ENCODE assay signal across 8 cellular contexts in the genomic region with DNA sequence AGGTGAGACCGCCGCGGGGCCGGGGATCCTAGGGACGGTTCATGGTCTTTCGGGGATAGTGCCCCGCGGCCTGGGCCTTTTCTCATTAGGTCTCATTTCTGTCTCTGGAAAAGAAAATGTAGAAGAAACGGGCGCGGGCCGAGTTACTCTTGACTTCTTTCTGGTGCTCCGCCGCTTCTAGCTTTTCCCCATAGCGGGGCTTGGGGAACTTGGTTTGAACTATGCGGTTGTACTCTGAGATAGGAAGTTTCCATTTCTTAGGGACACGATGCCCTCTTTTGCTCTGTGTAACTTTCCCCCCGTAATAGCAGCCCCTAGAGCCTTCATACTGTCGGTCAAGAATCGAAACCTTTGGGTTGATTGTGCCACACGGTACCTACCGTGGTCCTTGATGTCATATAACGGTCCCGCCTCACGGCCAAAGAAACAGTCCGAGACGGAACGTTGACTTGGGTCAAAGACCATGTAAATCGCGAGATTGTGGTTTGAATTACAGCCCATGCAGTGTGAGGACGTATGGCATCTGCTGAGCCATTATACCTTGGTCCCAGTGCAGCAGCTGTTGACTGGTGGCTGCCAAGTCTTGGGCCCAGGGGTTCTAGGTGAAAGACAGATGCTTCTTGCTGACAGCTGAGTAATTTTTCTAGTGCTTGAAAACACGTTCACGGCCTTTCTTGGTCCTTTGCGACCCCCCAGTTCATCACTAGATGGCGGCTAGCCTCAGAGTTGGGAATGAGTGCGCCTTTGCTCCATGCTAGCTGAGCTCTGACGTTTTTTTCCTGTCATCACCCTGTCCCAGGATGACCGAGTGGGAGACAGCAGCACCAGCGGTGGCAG. TPM values are rescaled to one million over a fixed set of nuclear protein-coding genes. Genes with fewer than 3 reads are reported as not detected.
DNase-seq lines count a peak whose midpoint lies in the region; ATAC-seq and TF ChIP-seq lines count a peak whose summit lies in the region.

No MANE protein-coding gene starts in this region.

- H3K9ac ChIP-seq in Loucy (ENCODE audit: low read depth, low read length, poor library complexity, severe bottlenecking): peak overlapping the region; percentile 81

- H3K4me1 Mint-ChIP-seq in chondrocyte (ENCODE audit: low read depth) (peaks cover 33% of the 10 kb centered on the region), naive B cell (peaks cover 13 to 53% (median 33%) of the 10 kb centered on the region in 3 donors)

- H3K36me3 Mint-ChIP-seq in chondrocyte (ENCODE audit: low read depth): peaks cover 14% of the 10 kb centered on the region
- H3K36me3 Mint-ChIP-seq in naive B cell: peaks cover 0 to 6% of the 10 kb centered on the region in 2 donors

- DNase-seq in DMS 273 treated with DMSO at 0.1 percent for 48 hours (lab: John Stamatoyannopoulos, UW): peak; percentile 27
- peak; percentile 38 for DNase-seq in chondrocyte (ENCODE audit: low spot score)
- no peak for DNase-seq in naive B cell
- DNase-seq in stimulated activated naive CD4-positive, alpha-beta T cell (lab: John Stamatoyannopoulos, UW): no peak
- no peak for DNase-seq in A172 (ENCODE audit: low spot score)

- H3K36me3 ChIP-seq in Loucy (ENCODE audit: insufficient read depth, low read length): peaks cover 6% of the 10 kb centered on the region; the same call in 1 of the 2 replicates

- peak overlapping the region; percentile 96 for H3K4me3 ChIP-seq in Loucy (ENCODE audit: low read length, poor library complexity, severe bottlenecking)

- peak overlapping the region; percentile 95 for H3K4me3 Mint-ChIP-seq in chondrocyte (ENCODE audit: unreplicated experiment)
- peak overlapping the region; percentile 88 to 98 (median 96) for H3K4me3 Mint-ChIP-seq in naive B cell

- no peaks in the 10 kb centered on the region for H3K27me3 ChIP-seq in Loucy (ENCODE audit: insufficient read depth, low read length, poor library complexity, severe bottlenecking)

- H3K27ac Mint-ChIP-seq in chondrocyte (ENCODE audit: unreplicated experiment) (peak overlapping the region; percentile 97), naive B cell (peak overlapping the region; percentile 98 to 99 (median 98))

- peaks cover 28% of the 10 kb centered on the region for H3K4me1 ChIP-seq in Loucy (ENCODE audit: insufficient read depth, low read length, poor library complexity, severe bottlenecking)

- H3K79me2 ChIP-seq in Loucy (ENCODE audit: insufficient read depth, low read length): peaks cover 70% of the 10 kb centered on the region

- no peaks in the 10 kb centered on the region for H3K9me3 ChIP-seq in Loucy (ENCODE audit: insufficient read depth, low read depth, low read length)

- H3K27me3 Mint-ChIP-seq in chondrocyte (ENCODE audit: low read depth) (no peaks in the 10 kb centered on the region), naive B cell (no peaks in the 10 kb centered on the region)

- TF ChIP-seq CTCF in Loucy (conservative IDR thresholded peaks at IDR 0.05; ENCODE audit: low read length) (peak; percentile 43), chondrocyte (IDR thresholded peaks at IDR 0.05) (peak; percentile 7)

- H2AFZ ChIP-seq in Loucy (ENCODE audit: low read length): no peak overlapping the region

- no peaks in the 10 kb centered on the region for H3F3A ChIP-seq in Loucy (ENCODE audit: low read depth)

- ATAC-seq in naive B cell (ENCODE audit: low read depth in 2 of 2) (peak in 1 of 2 donors; percentile 2), HG03432 (IDR thresholded peaks at IDR 0.05; ENCODE audit: unreplicated experiment) (no peak), HG03175 (IDR thresholded peaks at IDR 0.05; ENCODE audit: unreplicated experiment) (no peak)

- H3K4me2 ChIP-seq in Loucy (ENCODE audit: low read depth, low read length, poor library complexity, severe bottlenecking): peak overlapping the region; percentile 99

- H4K20me1 ChIP-seq in Loucy (ENCODE audit: insufficient read depth, low read length, poor library complexity, severe bottlenecking): peaks cover 37% of the 10 kb centered on the region

- H3K9me3 Mint-ChIP-seq in chondrocyte (ENCODE audit: low read depth): no peaks in the 10 kb centered on the region
- H3K9me3 Mint-ChIP-seq in naive B cell: no peaks in the 10 kb centered on the region

- no peaks in the 10 kb centered on the region for H3K9me2 ChIP-seq in Loucy (replicated peaks; ENCODE audit: low read depth, low read length)

RNA-seq across cellular contexts. Expression of a gene that starts 0.5 kb away (rescaled TPM):
- total RNA-seq in chondrocyte: 624 to 792 TPM (median 634 TPM) in 3 replicates
- polyA plus RNA-seq in naive B cell (ENCODE audit: low read depth in 6 of 6): 1,000 to 10,000 TPM; 1,545 to 2,332 (median 1,783) TPM
- total RNA-seq in A172 (2014; rRNA removed; shearing (Covaris generic)): 2,652 and 2,662 TPM in 2 replicates

RNA-seq across cellular contexts. Expression of a gene that starts 6.7 kb away (rescaled TPM):
- total RNA-seq in chondrocyte: 2.0 to 3.5 TPM (median 2.5 TPM) in 3 replicates
- 10 to 100 TPM in 2 of 6 donors, 1 to 10 TPM in 4; 7.5 to 13.5 (median 8.5) TPM for polyA plus RNA-seq in naive B cell (ENCODE audit: low read depth in 6 of 6)
- 3.7 and 5.7 TPM in 2 replicates for total RNA-seq in A172 (2014; rRNA removed; shearing (Covaris generic))

RNA-seq across cellular contexts. Expression of a gene that starts 7.9 kb away (rescaled TPM):
- not detected in 3 replicates for total RNA-seq in chondrocyte
- polyA plus RNA-seq in naive B cell (ENCODE audit: low read depth in 6 of 6): not detected
- total RNA-seq in A172 (2014; rRNA removed; shearing (Covaris generic)): not detected in 2 replicates

RNA-seq across cellular contexts. Expression of a gene that starts 20.9 kb away (rescaled TPM):
- 10.2 to 11.1 TPM (median 10.7 TPM) in 3 replicates for total RNA-seq in chondrocyte
- 1 to 10 TPM; 3.6 to 6.2 (median 4.5) TPM for polyA plus RNA-seq in naive B cell (ENCODE audit: low read depth in 6 of 6)
- 31.5 and 42.1 TPM in 2 replicates for total RNA-seq in A172 (2014; rRNA removed; shearing (Covaris generic))

RNA-seq across cellular contexts. Expression of a gene that starts 25.0 kb away (rescaled TPM):
- total RNA-seq in chondrocyte: 0.65 to 0.69 TPM (median 0.68 TPM) in 3 replicates
- 1 to 10 TPM in 3 of 6 donors, under 1 TPM in 3; 0.23 to 2.3 (median 1.5) TPM for polyA plus RNA-seq in naive B cell (ENCODE audit: low read depth in 6 of 6)
- total RNA-seq in A172 (2014; rRNA removed; shearing (Covaris generic)): 1.7 and 2.4 TPM in 2 replicates

Comparison
In these comparisons a context has a peak if more than half of its experiments do, and no peak if none do; other contexts are left out.
1. DNase-seq: peak in DMS 273 treated with DMSO at 0.1 percent for 48 hours (single experiment) and chondrocyte (single experiment); none in naive B cell (single experiment), stimulated activated naive CD4-positive, alpha-beta T cell (0 of 6) and A172 (single experiment).